In genomic region chr3:514206-514605, GRCh38 we compare ENCODE assay signal across 18 cellular contexts.
DNase-seq lines count a peak whose midpoint lies in the region; ATAC-seq, FAIRE-seq and TF ChIP-seq lines count a peak whose summit lies in the region.
"Had no signal": no experiment of that assay in that cellular context is flagged by ENCODE, and none has a peak within 500 bp of the region (broad histone marks: within the 10 kb centered on the region; RNA-seq: fewer than 3 reads in every experiment).

No MANE protein-coding gene starts in this region.

- H3K27ac ChIP-seq in lower lobe of right lung (no peak overlapping the region), small intestine (ENCODE audit: low read depth in 1 of 2, low read length in 1 of 2) (no peak overlapping the region), right lobe of liver (no peak overlapping the region)
- H3K27ac ChIP-seq: 22Rv1, BLaER1, HL-60 had no signal

- H3K4me1 ChIP-seq in lower lobe of right lung (no peaks in the 10 kb centered on the region), small intestine (ENCODE audit: control insufficient read depth in 2 of 2, insufficient read depth in 1 of 2, low read depth in 1 of 2, low read length in 1 of 2) (no peaks in the 10 kb centered on the region), right lobe of liver (no peaks in the 10 kb centered on the region)
- H3K4me1 ChIP-seq: BLaER1, Caco-2, HAP-1 had no signal

- no peak overlapping the region for H3K4me3 ChIP-seq in epithelial cell of esophagus (ENCODE audit: low read length)
- H3K4me3 ChIP-seq in lower lobe of right lung: no peak overlapping the region
- H3K4me3 ChIP-seq in small intestine (ENCODE audit: low read depth in 1 of 2, low read length in 2 of 2): no peak overlapping the region
- H3K4me3 ChIP-seq in right lobe of liver: no peak overlapping the region
- H3K4me3 ChIP-seq: BLaER1, GM12878, HAP-1 had no signal

- TF ChIP-seq CTCF in epithelial cell of esophagus (IDR thresholded peaks at IDR 0.05; ENCODE audit: insufficient read depth, low read depth, low read length, missing control alignments): no peak
- TF ChIP-seq CTCF in lower lobe of right lung (IDR thresholded peaks at IDR 0.05): no peak
- no peak for TF ChIP-seq CTCF in right lobe of liver (IDR thresholded peaks at IDR 0.05)

- 65 to 78% (median 75%) methylated on average over 2 of the region's 2 CpGs for WGBS in small intestine, 3 donors
- WGBS in right lobe of liver (ENCODE audit: insufficient coverage, low coverage, low lambda C conversion rate, missing lambda C conversion rate): 72% methylated on average over 2 of the region's 2 CpGs

- no peaks in the 10 kb centered on the region for H3K27me3 ChIP-seq in lower lobe of right lung (ENCODE audit: low read depth)
- no peaks in the 10 kb centered on the region for H3K27me3 ChIP-seq in small intestine (ENCODE audit: control insufficient read depth in 2 of 2, insufficient read depth in 2 of 2, low read length in 2 of 2)
- H3K27me3 ChIP-seq in right lobe of liver: no peaks in the 10 kb centered on the region
- H3K27me3 ChIP-seq: BLaER1 had no signal

- ATAC-seq in lower lobe of right lung (no peak), right lobe of liver (no peak)
- ATAC-seq: GM12878 had no signal

- peaks cover 3% of the 10 kb centered on the region for H3K9me3 ChIP-seq in lower lobe of right lung
- H3K9me3 ChIP-seq in small intestine (ENCODE audit: control insufficient read depth, low read depth): no peaks in the 10 kb centered on the region
- H3K9me3 ChIP-seq in right lobe of liver: no peaks in the 10 kb centered on the region
- H3K9me3 ChIP-seq: BLaER1, Caco-2, HAP-1 had no signal

- intact Hi-C loops in lower lobe of right lung (cut with DNase I): no loop called here
- intact Hi-C loops in right lobe of liver (cut with DNase I): no loop called here

- no peak for FAIRE-seq in small intestine (lab: Jason Lieb, UNC)
- FAIRE-seq: GM12878, GM18507, H1 had no signal

- DNase-seq in DMS53 (lab: John Stamatoyannopoulos, UW) (peak; percentile 0), DMS53 treated with DMSO at 0.1 percent for 48 hours (lab: John Stamatoyannopoulos, UW; ENCODE audit: unreplicated experiment) (no peak), epithelial cell of esophagus (ENCODE audit: low read depth) (peak; percentile 44), renal cortical epithelial cell (ENCODE audit: low read depth) (peak; percentile 35), lower lobe of right lung (no peak), small intestine (no peak), right lobe of liver (no peak), NCI-H345 treated with DMSO at 0.1 percent for 48 hours (lab: John Stamatoyannopoulos, UW; ENCODE audit: unreplicated experiment) (no peak)
- DNase-seq: AML-193; Caco-2; CD8-positive, alpha-beta memory T cell had no signal

- no peak for TF ChIP-seq POLR2A in right lobe of liver (IDR thresholded peaks at IDR 0.05)

- H3K36me3 ChIP-seq in lower lobe of right lung (no peaks in the 10 kb centered on the region), small intestine (ENCODE audit: control insufficient read depth in 2 of 2, insufficient read depth in 2 of 2, low read length in 2 of 2) (no peaks in the 10 kb centered on the region), right lobe of liver (no peaks in the 10 kb centered on the region)
- H3K36me3 ChIP-seq: BLaER1, HAP-1 had no signal

Comparison
In these comparisons a context has a peak if more than half of its experiments do, and no peak if none do; other contexts are left out.
1. DNase-seq: peak in DMS53 (single experiment), epithelial cell of esophagus (single experiment) and renal cortical epithelial cell (single experiment); none in DMS53 treated with DMSO at 0.1 percent for 48 hours (single experiment), lower lobe of right lung (single experiment), small intestine (single experiment), right lobe of liver (0 of 3) and NCI-H345 treated with DMSO at 0.1 percent for 48 hours (single experiment).